ENCODE assay signal across 1 cellular context in the genomic region with DNA sequence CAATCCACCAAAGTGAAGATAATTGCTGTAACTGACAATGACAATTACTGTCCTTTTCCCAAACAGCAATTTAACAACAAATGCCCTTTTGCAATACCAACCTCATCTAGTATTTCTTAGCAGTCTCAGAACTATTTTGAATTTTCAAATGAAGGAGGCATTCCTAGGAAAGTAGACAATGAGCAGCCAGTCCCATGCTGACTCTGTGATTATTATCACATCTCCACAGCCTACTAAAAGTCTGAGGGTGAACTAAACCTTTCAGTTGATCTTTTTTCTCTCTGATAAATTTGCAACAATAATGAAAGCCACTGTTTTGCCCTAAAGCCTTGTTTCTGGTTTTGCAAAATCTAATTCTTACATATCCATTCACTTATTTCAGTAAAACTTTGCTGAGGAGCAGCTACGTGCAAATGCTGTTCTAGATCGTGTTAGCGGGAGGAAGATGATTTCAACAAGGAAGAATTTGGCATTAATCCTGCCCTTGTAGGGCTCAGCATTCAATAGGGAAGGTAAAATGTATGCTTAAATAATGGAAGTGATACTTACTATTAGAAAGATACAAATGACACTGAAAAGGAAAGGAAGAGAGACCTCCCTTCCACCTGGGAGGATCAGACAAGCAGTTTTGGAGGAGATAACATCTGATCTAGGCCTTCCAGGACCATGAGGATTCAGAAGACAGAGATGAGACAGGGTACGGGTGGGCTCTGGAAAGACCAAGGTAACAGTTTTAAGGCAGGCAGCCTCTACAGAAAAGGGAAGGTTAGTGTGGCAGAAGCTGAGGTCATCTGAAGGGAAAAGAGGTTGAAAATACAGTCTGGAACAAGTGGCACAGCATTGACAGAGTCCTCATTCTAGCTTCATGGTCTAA.
TF ChIP-seq lines count a peak whose summit lies in the region.

No MANE protein-coding gene starts in this region.

TF ChIP-seq in WTC11, 78 proteins besides CTCF, POLR2A, EP300 and RAD21 (continued from another document):
- TF ChIP-seq, protein P1, sequence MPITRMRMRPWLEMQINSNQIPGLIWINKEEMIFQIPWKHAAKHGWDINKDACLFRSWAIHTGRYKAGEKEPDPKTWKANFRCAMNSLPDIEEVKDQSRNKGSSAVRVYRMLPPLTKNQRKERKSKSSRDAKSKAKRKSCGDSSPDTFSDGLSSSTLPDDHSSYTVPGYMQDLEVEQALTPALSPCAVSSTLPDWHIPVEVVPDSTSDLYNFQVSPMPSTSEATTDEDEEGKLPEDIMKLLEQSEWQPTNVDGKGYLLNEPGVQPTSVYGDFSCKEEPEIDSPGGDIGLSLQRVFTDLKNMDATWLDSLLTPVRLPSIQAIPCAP (CRISPR knock-in tag; IDR thresholded peaks at IDR 0.05) = no peak
- TF ChIP-seq, protein P2, sequence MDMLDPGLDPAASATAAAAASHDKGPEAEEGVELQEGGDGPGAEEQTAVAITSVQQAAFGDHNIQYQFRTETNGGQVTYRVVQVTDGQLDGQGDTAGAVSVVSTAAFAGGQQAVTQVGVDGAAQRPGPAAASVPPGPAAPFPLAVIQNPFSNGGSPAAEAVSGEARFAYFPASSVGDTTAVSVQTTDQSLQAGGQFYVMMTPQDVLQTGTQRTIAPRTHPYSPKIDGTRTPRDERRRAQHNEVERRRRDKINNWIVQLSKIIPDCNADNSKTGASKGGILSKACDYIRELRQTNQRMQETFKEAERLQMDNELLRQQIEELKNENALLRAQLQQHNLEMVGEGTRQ (CRISPR knock-in tag; IDR thresholded peaks at IDR 0.05) = no peak
- TF ChIP-seq ETV6 (CRISPR knock-in tag; IDR thresholded peaks at IDR 0.05) = no peak
- no peak for TF ChIP-seq IRF2 (CRISPR knock-in tag; IDR thresholded peaks at IDR 0.05; ENCODE audit: borderline replicate concordance, low read depth)
- TF ChIP-seq, protein P3, sequence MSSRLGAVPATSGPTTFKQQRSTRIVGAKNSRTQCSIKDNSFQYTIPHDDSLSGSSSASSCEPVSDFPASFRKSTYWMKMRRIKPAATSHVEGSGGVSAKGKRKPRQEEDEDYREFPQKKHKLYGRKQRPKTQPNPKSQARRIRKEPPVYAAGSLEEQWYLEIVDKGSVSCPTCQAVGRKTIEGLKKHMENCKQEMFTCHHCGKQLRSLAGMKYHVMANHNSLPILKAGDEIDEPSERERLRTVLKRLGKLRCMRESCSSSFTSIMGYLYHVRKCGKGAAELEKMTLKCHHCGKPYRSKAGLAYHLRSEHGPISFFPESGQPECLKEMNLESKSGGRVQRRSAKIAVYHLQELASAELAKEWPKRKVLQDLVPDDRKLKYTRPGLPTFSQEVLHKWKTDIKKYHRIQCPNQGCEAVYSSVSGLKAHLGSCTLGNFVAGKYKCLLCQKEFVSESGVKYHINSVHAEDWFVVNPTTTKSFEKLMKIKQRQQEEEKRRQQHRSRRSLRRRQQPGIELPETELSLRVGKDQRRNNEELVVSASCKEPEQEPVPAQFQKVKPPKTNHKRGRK (CRISPR knock-in tag; IDR thresholded peaks at IDR 0.05; ENCODE audit: borderline replicate concordance) = no peak
- TF ChIP-seq, protein P4, sequence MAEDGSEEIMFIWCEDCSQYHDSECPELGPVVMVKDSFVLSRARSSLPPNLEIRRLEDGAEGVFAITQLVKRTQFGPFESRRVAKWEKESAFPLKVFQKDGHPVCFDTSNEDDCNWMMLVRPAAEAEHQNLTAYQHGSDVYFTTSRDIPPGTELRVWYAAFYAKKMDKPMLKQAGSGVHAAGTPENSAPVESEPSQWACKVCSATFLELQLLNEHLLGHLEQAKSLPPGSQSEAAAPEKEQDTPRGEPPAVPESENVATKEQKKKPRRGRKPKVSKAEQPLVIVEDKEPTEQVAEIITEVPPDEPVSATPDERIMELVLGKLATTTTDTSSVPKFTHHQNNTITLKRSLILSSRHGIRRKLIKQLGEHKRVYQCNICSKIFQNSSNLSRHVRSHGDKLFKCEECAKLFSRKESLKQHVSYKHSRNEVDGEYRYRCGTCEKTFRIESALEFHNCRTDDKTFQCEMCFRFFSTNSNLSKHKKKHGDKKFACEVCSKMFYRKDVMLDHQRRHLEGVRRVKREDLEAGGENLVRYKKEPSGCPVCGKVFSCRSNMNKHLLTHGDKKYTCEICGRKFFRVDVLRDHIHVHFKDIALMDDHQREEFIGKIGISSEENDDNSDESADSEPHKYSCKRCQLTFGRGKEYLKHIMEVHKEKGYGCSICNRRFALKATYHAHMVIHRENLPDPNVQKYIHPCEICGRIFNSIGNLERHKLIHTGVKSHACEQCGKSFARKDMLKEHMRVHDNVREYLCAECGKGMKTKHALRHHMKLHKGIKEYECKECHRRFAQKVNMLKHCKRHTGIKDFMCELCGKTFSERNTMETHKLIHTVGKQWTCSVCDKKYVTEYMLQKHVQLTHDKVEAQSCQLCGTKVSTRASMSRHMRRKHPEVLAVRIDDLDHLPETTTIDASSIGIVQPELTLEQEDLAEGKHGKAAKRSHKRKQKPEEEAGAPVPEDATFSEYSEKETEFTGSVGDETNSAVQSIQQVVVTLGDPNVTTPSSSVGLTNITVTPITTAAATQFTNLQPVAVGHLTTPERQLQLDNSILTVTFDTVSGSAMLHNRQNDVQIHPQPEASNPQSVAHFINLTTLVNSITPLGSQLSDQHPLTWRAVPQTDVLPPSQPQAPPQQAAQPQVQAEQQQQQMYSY (CRISPR knock-in tag; IDR thresholded peaks at IDR 0.05) = no peak
- TF ChIP-seq, protein P5, sequence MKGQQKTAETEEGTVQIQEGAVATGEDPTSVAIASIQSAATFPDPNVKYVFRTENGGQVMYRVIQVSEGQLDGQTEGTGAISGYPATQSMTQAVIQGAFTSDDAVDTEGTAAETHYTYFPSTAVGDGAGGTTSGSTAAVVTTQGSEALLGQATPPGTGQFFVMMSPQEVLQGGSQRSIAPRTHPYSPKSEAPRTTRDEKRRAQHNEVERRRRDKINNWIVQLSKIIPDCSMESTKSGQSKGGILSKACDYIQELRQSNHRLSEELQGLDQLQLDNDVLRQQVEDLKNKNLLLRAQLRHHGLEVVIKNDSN (CRISPR knock-in tag; IDR thresholded peaks at IDR 0.05) = no peak
- no peak for TF ChIP-seq RORB (CRISPR knock-in tag; IDR thresholded peaks at IDR 0.05)
- TF ChIP-seq, protein P6, sequence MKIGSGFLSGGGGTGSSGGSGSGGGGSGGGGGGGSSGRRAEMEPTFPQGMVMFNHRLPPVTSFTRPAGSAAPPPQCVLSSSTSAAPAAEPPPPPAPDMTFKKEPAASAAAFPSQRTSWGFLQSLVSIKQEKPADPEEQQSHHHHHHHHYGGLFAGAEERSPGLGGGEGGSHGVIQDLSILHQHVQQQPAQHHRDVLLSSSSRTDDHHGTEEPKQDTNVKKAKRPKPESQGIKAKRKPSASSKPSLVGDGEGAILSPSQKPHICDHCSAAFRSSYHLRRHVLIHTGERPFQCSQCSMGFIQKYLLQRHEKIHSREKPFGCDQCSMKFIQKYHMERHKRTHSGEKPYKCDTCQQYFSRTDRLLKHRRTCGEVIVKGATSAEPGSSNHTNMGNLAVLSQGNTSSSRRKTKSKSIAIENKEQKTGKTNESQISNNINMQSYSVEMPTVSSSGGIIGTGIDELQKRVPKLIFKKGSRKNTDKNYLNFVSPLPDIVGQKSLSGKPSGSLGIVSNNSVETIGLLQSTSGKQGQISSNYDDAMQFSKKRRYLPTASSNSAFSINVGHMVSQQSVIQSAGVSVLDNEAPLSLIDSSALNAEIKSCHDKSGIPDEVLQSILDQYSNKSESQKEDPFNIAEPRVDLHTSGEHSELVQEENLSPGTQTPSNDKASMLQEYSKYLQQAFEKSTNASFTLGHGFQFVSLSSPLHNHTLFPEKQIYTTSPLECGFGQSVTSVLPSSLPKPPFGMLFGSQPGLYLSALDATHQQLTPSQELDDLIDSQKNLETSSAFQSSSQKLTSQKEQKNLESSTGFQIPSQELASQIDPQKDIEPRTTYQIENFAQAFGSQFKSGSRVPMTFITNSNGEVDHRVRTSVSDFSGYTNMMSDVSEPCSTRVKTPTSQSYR (CRISPR knock-in tag; IDR thresholded peaks at IDR 0.05) = no peak
- TF ChIP-seq, protein P7, sequence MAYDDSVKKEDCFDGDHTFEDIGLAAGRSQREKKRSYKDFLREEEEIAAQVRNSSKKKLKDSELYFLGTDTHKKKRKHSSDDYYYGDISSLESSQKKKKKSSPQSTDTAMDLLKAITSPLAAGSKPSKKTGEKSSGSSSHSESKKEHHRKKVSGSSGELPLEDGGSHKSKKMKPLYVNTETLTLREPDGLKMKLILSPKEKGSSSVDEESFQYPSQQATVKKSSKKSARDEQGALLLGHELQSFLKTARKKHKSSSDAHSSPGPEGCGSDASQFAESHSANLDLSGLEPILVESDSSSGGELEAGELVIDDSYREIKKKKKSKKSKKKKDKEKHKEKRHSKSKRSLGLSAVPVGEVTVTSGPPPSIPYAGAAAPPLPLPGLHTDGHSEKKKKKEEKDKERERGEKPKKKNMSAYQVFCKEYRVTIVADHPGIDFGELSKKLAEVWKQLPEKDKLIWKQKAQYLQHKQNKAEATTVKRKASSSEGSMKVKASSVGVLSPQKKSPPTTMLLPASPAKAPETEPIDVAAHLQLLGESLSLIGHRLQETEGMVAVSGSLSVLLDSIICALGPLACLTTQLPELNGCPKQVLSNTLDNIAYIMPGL (CRISPR knock-in tag; IDR thresholded peaks at IDR 0.05) = no peak
